ENCODE assay signal across 8 cellular contexts in the genomic region with DNA sequence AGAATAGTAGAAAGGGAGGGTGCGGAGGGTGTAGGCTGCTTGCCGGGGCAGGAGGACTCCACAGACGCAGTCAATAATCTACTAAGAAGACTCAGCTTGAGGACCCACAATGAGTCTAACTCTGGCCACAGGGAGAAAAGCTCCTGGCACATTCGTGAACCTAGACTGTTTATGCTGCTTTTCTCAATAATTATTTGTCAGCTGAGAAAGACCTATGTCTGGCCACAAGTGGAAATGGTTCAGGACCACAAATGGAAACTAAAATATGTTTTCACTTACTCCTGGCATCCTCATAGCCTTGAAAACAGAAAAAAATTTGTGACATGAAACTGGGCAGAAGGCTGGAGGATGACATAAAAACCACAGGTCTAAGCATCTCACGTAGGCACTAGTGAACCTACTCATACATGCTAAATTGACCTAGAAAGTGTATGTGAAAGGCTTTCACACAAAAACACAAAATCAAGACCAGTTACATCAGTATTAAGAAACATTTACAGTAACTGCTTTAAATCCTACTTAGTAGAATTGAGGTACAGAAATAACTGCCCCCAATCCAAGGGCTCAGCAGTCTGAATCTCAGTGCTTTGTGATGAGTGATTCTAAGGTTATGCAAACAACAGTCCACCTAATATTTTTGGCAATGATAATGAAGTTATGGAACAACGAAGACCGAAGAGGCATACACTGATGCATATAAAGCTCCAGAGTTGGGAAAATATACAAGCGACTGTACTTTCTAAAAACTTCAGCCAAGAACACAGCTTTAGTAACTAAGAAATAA.
DNase-seq lines count a peak whose midpoint lies in the region; ATAC-seq and TF ChIP-seq lines count a peak whose summit lies in the region.

No MANE protein-coding gene starts in this region.

- TF ChIP-seq POLR2A in tibial nerve (IDR thresholded peaks at IDR 0.05): no peak
- no peak for TF ChIP-seq POLR2A in lower leg skin (IDR thresholded peaks at IDR 0.05)

- no peaks in the 10 kb centered on the region for H3K9me3 ChIP-seq in SJCRH30 (replicated peaks)
- H3K9me3 ChIP-seq in tibial nerve: no peaks in the 10 kb centered on the region

- peaks cover 2% of the 10 kb centered on the region; the same call in 1 of the 2 replicates for H3K36me3 ChIP-seq in SJCRH30
- H3K36me3 ChIP-seq in tibial nerve: no peaks in the 10 kb centered on the region

- intact Hi-C loops in lower leg skin (cut with DNase I; ENCODE audit: low total_unique reads): no loop called here

- H3K4me1 ChIP-seq in SJCRH30 (peaks cover 17% of the 10 kb centered on the region), tibial nerve (peaks cover 0 to 41% (median 17%) of the 10 kb centered on the region in 4 donors)

- H3K27ac ChIP-seq in SJCRH30 (no peak overlapping the region), tibial nerve (peak overlapping the region in 2 of 4 donors; percentile 15 to 34)

- H3K4me3 ChIP-seq in GM12865 (ENCODE audit: low read depth, low read length) (no peak overlapping the region), SJCRH30 (no peak overlapping the region), tibial nerve (no peak overlapping the region), lower leg skin (ENCODE audit: low read depth, poor library complexity, severe bottlenecking) (no peak overlapping the region)

- ATAC-seq in GM21737 (IDR thresholded peaks at IDR 0.05; ENCODE audit: unreplicated experiment): peak; percentile 73

- peak; percentile 84 for DNase-seq in GM12865 (ENCODE audit: low read depth)
- DNase-seq in RPMI8226: peak; percentile 20
- DNase-seq in iris pigment epithelial cell (ENCODE audit: low read depth): peak; percentile 76
- no peak for DNase-seq in NCI-H1694 treated with DMSO at 0.1 percent for 48 hours (lab: John Stamatoyannopoulos, UW)
- DNase-seq in SJCRH30: no peak
- DNase-seq in tibial nerve (ENCODE audit: low spot score in 2 of 2): no peak
- no peak for DNase-seq in lower leg skin (ENCODE audit: low spot score in 2 of 2)

- H3K27me3 ChIP-seq in SJCRH30 (no peaks in the 10 kb centered on the region), tibial nerve (no peaks in the 10 kb centered on the region)

- no peak for TF ChIP-seq CTCF in GM12865 (IDR thresholded peaks at IDR 0.05; ENCODE audit: insufficient read depth, low read depth, low read length, missing control alignments)
- TF ChIP-seq CTCF in tibial nerve (IDR thresholded peaks at IDR 0.05): no peak
- TF ChIP-seq CTCF in lower leg skin (IDR thresholded peaks at IDR 0.05): no peak

- no peak for TF ChIP-seq EP300 in tibial nerve (IDR thresholded peaks at IDR 0.05)

- 47 to 53% methylated on average over 8 of the region's 8 CpGs for WGBS in tibial nerve, 2 donors
- 45 to 60% methylated on average over 8 of the region's 8 CpGs for WGBS in lower leg skin, 2 donors

Comparison
In these comparisons a context has a peak if more than half of its experiments do, and no peak if none do; other contexts are left out.
1. DNase-seq: peak in GM12865 (single experiment), RPMI8226 (single experiment) and iris pigment epithelial cell (single experiment); none in NCI-H1694 treated with DMSO at 0.1 percent for 48 hours (single experiment), SJCRH30 (0 of 2), tibial nerve (0 of 2) and lower leg skin (0 of 2).